Comparison of ENCODE assay signal across 8 cellular contexts in the genomic region with DNA sequence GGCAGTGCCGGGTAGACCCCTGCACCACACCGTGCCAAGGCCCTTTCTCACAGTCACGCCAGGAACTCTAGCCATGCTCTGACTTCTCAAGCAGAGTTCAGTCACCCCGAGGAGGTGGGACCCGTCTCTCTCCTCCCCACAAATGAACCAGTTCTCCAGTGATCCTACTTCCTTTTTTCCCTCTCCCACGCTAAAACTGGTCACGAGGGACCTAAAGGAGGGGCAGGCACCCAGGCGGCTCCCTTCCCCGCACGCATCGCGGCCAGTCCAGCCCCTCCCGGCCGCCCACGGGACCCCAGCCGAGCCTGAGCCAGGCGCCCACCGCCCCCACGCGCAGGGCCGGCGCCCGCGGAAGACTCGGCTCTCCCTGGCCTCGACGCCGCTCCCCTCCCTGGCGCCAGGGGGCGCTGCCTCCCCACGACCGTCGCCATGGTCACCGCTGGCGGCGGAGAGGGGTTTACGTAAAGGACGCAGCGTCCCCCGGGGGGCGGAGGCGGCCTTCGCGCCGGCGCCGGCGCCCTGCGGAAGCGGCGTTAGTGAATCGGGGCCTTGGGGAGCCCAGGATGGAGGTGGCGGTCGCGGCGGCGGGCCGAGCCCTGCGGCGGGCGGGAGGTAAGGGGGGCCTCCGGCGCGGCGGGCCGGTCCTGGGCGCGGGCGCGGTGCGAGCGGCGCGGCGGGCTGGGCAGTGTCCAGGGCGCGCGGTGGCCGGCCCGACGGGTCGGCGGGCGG. TPM values are rescaled to one million over a fixed set of nuclear protein-coding genes. Genes with fewer than 3 reads are reported as not detected.
DNase-seq lines count a peak whose midpoint lies in the region; ATAC-seq and TF ChIP-seq lines count a peak whose summit lies in the region.

A gene with protein sequence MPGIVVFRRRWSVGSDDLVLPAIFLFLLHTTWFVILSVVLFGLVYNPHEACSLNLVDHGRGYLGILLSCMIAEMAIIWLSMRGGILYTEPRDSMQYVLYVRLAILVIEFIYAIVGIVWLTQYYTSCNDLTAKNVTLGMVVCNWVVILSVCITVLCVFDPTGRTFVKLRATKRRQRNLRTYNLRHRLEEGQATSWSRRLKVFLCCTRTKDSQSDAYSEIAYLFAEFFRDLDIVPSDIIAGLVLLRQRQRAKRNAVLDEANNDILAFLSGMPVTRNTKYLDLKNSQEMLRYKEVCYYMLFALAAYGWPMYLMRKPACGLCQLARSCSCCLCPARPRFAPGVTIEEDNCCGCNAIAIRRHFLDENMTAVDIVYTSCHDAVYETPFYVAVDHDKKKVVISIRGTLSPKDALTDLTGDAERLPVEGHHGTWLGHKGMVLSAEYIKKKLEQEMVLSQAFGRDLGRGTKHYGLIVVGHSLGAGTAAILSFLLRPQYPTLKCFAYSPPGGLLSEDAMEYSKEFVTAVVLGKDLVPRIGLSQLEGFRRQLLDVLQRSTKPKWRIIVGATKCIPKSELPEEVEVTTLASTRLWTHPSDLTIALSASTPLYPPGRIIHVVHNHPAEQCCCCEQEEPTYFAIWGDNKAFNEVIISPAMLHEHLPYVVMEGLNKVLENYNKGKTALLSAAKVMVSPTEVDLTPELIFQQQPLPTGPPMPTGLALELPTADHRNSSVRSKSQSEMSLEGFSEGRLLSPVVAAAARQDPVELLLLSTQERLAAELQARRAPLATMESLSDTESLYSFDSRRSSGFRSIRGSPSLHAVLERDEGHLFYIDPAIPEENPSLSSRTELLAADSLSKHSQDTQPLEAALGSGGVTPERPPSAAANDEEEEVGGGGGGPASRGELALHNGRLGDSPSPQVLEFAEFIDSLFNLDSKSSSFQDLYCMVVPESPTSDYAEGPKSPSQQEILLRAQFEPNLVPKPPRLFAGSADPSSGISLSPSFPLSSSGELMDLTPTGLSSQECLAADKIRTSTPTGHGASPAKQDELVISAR (plus strand): TSS at position 499 of the 729 bp plus-strand sequence. CDS start 39,765 bp downstream, outside the sequence.

- no peaks in the 10 kb centered on the region for H3K9me3 Mint-ChIP-seq in activated naive CD4-positive, alpha-beta T cell treated with anti-CD3 and anti-CD28 coated beads, Interleukin-2, amount 10 ng/mL, durations not matched to agents 7 days and 5 days

- TF ChIP-seq POLR2A in ovary (IDR thresholded peaks at IDR 0.05) (no peak), thyroid gland (IDR thresholded peaks at IDR 0.05) (no peak)

- TF ChIP-seq CTCF in GM12865 (IDR thresholded peaks at IDR 0.05; ENCODE audit: insufficient read depth, low read depth, low read length, missing control alignments) (peak; percentile 87), ovary (IDR thresholded peaks at IDR 0.05) (peak; percentile 74 to 96 (median 96)), thyroid gland (IDR thresholded peaks at IDR 0.05) (peak; percentile 36 to 99 (median 97))

- H3K9me3 ChIP-seq in HUES6 (ENCODE audit: control insufficient read depth, insufficient read depth, low read depth, low read length): no peaks in the 10 kb centered on the region
- no peaks in the 10 kb centered on the region for H3K9me3 ChIP-seq in SJCRH30 (replicated peaks)
- no peaks in the 10 kb centered on the region for H3K9me3 ChIP-seq in ovary
- no peaks in the 10 kb centered on the region for H3K9me3 ChIP-seq in thyroid gland

- H3K4me1 ChIP-seq in HUES6 (ENCODE audit: control insufficient read depth, insufficient read depth, low read length) (peaks cover 44% of the 10 kb centered on the region), SJCRH30 (peaks cover 43% of the 10 kb centered on the region), ovary (ENCODE audit: insufficient read depth) (peaks cover 6% of the 10 kb centered on the region), thyroid gland (peaks cover 4 to 20% of the 10 kb centered on the region in 2 donors)

- peak within 1 kb of the TSS; percentile 43 for H3K4me3 Mint-ChIP-seq in activated naive CD4-positive, alpha-beta T cell treated with anti-CD3 and anti-CD28 coated beads, Interleukin-2, amount 10 ng/mL, durations not matched to agents 7 days and 5 days

- H3K9ac ChIP-seq in HUES6 (ENCODE audit: low read length): peak within 1 kb of the TSS; percentile 20

- H3K27ac ChIP-seq in HUES6 (ENCODE audit: low read depth, low read length): no peak within 1 kb of the TSS
- H3K27ac ChIP-seq in SJCRH30: no peak within 1 kb of the TSS
- H3K27ac ChIP-seq in ovary: peak within 1 kb of the TSS in 1 of 2 donors; percentile 35
- peak within 1 kb of the TSS in 1 of 3 donors; percentile 26 for H3K27ac ChIP-seq in thyroid gland

- H3K36me3 Mint-ChIP-seq in activated naive CD4-positive, alpha-beta T cell treated with anti-CD3 and anti-CD28 coated beads, Interleukin-2, amount 10 ng/mL, durations not matched to agents 7 days and 5 days: no peaks in the 10 kb centered on the region

- no peak for ATAC-seq in GM21447 (IDR thresholded peaks at IDR 0.05; ENCODE audit: unreplicated experiment)

- peaks cover 38% of the 10 kb centered on the region for H3K27me3 Mint-ChIP-seq in activated naive CD4-positive, alpha-beta T cell treated with anti-CD3 and anti-CD28 coated beads, Interleukin-2, amount 10 ng/mL, durations not matched to agents 7 days and 5 days

- H3K4me3 ChIP-seq in GM12865 (ENCODE audit: low read depth, low read length) (no peak within 1 kb of the TSS), HUES6 (ENCODE audit: low read depth, low read length) (peak within 1 kb of the TSS; percentile 53), SJCRH30 (peak within 1 kb of the TSS; percentile 49), ovary (peak within 1 kb of the TSS; percentile 39), thyroid gland (replicated peaks in 1 of 3) (peak within 1 kb of the TSS in 2 of 3 donors; percentile 20 to 35)

- DNase-seq in GM12865 (ENCODE audit: low read depth) (peak; percentile 59), SJCRH30 (peak; percentile 60 to 77), head of caudate nucleus (peak in 41 of 42 donors; percentile 55 to 92 (median 84)), ovary (peak; percentile 56 to 87 (median 70)), thyroid gland (peak; percentile 57 to 67)
- peak; percentile 77 for DNase-seq in activated naive CD4-positive, alpha-beta T cell treated with anti-CD3 and anti-CD28 coated beads, Interleukin-2, amount 10 ng/mL, durations not matched to agents 7 days and 5 days

- peaks cover 24% of the 10 kb centered on the region for H3K27me3 ChIP-seq in HUES6 (ENCODE audit: control insufficient read depth, insufficient read depth, low read length)
- no peaks in the 10 kb centered on the region for H3K27me3 ChIP-seq in SJCRH30
- no peaks in the 10 kb centered on the region for H3K27me3 ChIP-seq in ovary
- no peaks in the 10 kb centered on the region for H3K27me3 ChIP-seq in thyroid gland

- intact Hi-C loops in head of caudate nucleus (cut with DNase I) (loop anchor here (1.0 kb wide), 1 partner anchor 53 kb away; no protein-coding TSS in a partner anchor), ovary (cut with DNase I) (loop anchor here (2.0 to 5.0 kb wide), 2 partner anchors 52 to 55 kb away; no protein-coding TSS in a partner anchor), thyroid gland (cut with DNase I) (loop anchor here (2.0 kb wide), 1 partner anchor 53 kb away; no protein-coding TSS in a partner anchor)

- peaks cover 5% of the 10 kb centered on the region for H3K4me1 Mint-ChIP-seq in activated naive CD4-positive, alpha-beta T cell treated with anti-CD3 and anti-CD28 coated beads, Interleukin-2, amount 10 ng/mL, durations not matched to agents 7 days and 5 days

- no peak for TF ChIP-seq EP300 in ovary (IDR thresholded peaks at IDR 0.05)

- H3K36me3 ChIP-seq in HUES6 (ENCODE audit: control insufficient read depth, insufficient read depth, low read length): no peaks in the 10 kb centered on the region
- H3K36me3 ChIP-seq in SJCRH30: no peaks in the 10 kb centered on the region
- no peaks in the 10 kb centered on the region for H3K36me3 ChIP-seq in ovary
- no peaks in the 10 kb centered on the region for H3K36me3 ChIP-seq in thyroid gland

- no peak within 1 kb of the TSS for H3K27ac Mint-ChIP-seq in activated naive CD4-positive, alpha-beta T cell treated with anti-CD3 and anti-CD28 coated beads, Interleukin-2, amount 10 ng/mL, durations not matched to agents 7 days and 5 days

- WGBS in ovary, 3 donors: 1 to 2% (median 1%) methylated on average over 58 to 84 of the region's 84 CpGs
- 22% methylated on average over 8 of the region's 84 CpGs; no CpG with 5 or more reads in 1 of the 2 donors for WGBS in thyroid gland, 2 donors

- CTCF ChIA-PET in activated naive CD4-positive, alpha-beta T cell treated with anti-CD3 and anti-CD28 coated beads, Interleukin-2, amount 10 ng/mL, durations not matched to agents 7 days and 5 days (lab: Charles Lee): interaction anchor here (0.6 to 4.6 kb wide), 5 partner anchors 20 to 207 kb away, joined by 3 to 49 read pairs (median 4); no protein-coding TSS in a partner anchor

RNA-seq across cellular contexts. Expression of the gene that starts here (rescaled TPM):
- total RNA-seq in SJCRH30 (2014; rRNA removed; shearing (Covaris generic)): 2.1 and 2.5 TPM in 2 replicates
- total RNA-seq in ovary (1 to 10 TPM in 6 of 7 donors, under 1 TPM in 1; 0.48 to 4.4 (median 1.9) TPM), thyroid gland (1 to 10 TPM; 1.7 to 2.8 (median 1.9) TPM)
- polyA plus RNA-seq in ovary: under 1 TPM; 0.40 to 0.77 TPM
